14 cellular contexts compared by ENCODE assay signal in genomic region chr13:44810067-44810840, GRCh38.
A peak's percentile ranks its signal among the peaks of the same experiment; 100 is the strongest.
DNase-seq lines count a peak whose midpoint lies in the region; ATAC-seq, FAIRE-seq and TF ChIP-seq lines count a peak whose summit lies in the region.
"Had no signal": no experiment of that assay in that cellular context is flagged by ENCODE, and none has a peak within 500 bp of the region (broad histone marks: within the 10 kb centered on the region; RNA-seq: fewer than 3 reads in every experiment).

No MANE protein-coding gene starts in this region.

- H3K27ac Mint-ChIP-seq in brain = peak overlapping the region; percentile 24 to 85 (median 54)
- H3K27ac Mint-ChIP-seq in glutamatergic neuron (ENCODE audit: unreplicated experiment) = no peak overlapping the region
- H3K27ac Mint-ChIP-seq: stimulated activated effector memory CD8-positive, alpha-beta T cell treated with anti-CD3 and anti-CD28 coated beads, Interleukin-12 subunit alpha, Interleukin-12 subunit beta, amount 100 ng/mL, for 72 hours had no signal

- TF ChIP-seq CTCF in brain (conservative IDR thresholded peaks at IDR 0.05) (no peak), glutamatergic neuron (IDR thresholded peaks at IDR 0.05; ENCODE audit: partially characterized antibody, unreplicated experiment) (no peak)

- H3K4me1 ChIP-seq in small intestine (ENCODE audit: control insufficient read depth in 2 of 2, insufficient read depth in 1 of 2, low read depth in 1 of 2, low read length in 1 of 2) = peaks cover 0 to 2% of the 10 kb centered on the region in 2 donors

- no peak overlapping the region for H3K4me3 ChIP-seq in small intestine (ENCODE audit: low read depth in 1 of 2, low read length in 2 of 2)
- H3K4me3 ChIP-seq: gastrocnemius medialis, skin epidermis had no signal

- DNase-seq in NCI-H446 (lab: John Stamatoyannopoulos, UW) (peak; percentile 5 to 54), NCI-H446 treated with DMSO at 0.1 percent for 48 hours (lab: John Stamatoyannopoulos, UW) (no peak), NCI-H1694 (lab: John Stamatoyannopoulos, UW) (peak; percentile 57), small intestine (peak; percentile 42), glutamatergic neuron (no peak), retina (no peak)
- DNase-seq: Kasumi-1, mesendoderm had no signal

- peaks cover 0 to 3% (median 0%) of the 10 kb centered on the region in 5 experiments for H3K9me3 Mint-ChIP-seq in brain
- no peaks in the 10 kb centered on the region for H3K9me3 Mint-ChIP-seq in glutamatergic neuron (ENCODE audit: unreplicated experiment)
- H3K9me3 Mint-ChIP-seq: stimulated activated effector memory CD8-positive, alpha-beta T cell treated with anti-CD3 and anti-CD28 coated beads, Interleukin-12 subunit alpha, Interleukin-12 subunit beta, amount 100 ng/mL, for 72 hours had no signal

- H3K27me3 ChIP-seq in small intestine (ENCODE audit: control insufficient read depth in 2 of 2, insufficient read depth in 2 of 2, low read length in 2 of 2) = no peaks in the 10 kb centered on the region
- H3K27me3 ChIP-seq: gastrocnemius medialis had no signal

- H3K36me3 Mint-ChIP-seq in brain (no peaks in the 10 kb centered on the region), glutamatergic neuron (ENCODE audit: unreplicated experiment) (no peaks in the 10 kb centered on the region)
- H3K36me3 Mint-ChIP-seq: stimulated activated effector memory CD8-positive, alpha-beta T cell treated with anti-CD3 and anti-CD28 coated beads, Interleukin-12 subunit alpha, Interleukin-12 subunit beta, amount 100 ng/mL, for 72 hours had no signal

- FAIRE-seq in small intestine (lab: Jason Lieb, UNC) = no peak
- FAIRE-seq: bronchial epithelial cell had no signal

- 32 to 65% (median 50%) methylated on average over 5 of the region's 5 CpGs for WGBS in small intestine, 3 donors

- ATAC-seq in HG02884 (IDR thresholded peaks at IDR 0.05; ENCODE audit: unreplicated experiment) = no peak
- ATAC-seq: stimulated activated effector memory CD8-positive, alpha-beta T cell treated with anti-CD3 and anti-CD28 coated beads, Interleukin-12 subunit alpha, Interleukin-12 subunit beta, amount 100 ng/mL, for 72 hours had no signal

- H3K27ac ChIP-seq in small intestine (ENCODE audit: low read depth in 1 of 2, low read length in 1 of 2) = no peak overlapping the region
- H3K27ac ChIP-seq: gastrocnemius medialis, skin epidermis had no signal

- no peaks in the 10 kb centered on the region for H3K36me3 ChIP-seq in small intestine (ENCODE audit: control insufficient read depth in 2 of 2, insufficient read depth in 2 of 2, low read length in 2 of 2)
- H3K36me3 ChIP-seq: gastrocnemius medialis had no signal

- H3K9me3 ChIP-seq in small intestine (ENCODE audit: control insufficient read depth, low read depth) = no peaks in the 10 kb centered on the region
- H3K9me3 ChIP-seq: gastrocnemius medialis had no signal

- H3K27me3 Mint-ChIP-seq in brain (peaks cover 5% of the 10 kb centered on the region), glutamatergic neuron (ENCODE audit: unreplicated experiment) (peaks cover 2% of the 10 kb centered on the region)

- H3K4me3 Mint-ChIP-seq in brain = no peak overlapping the region
- no peak overlapping the region for H3K4me3 Mint-ChIP-seq in glutamatergic neuron (ENCODE audit: unreplicated experiment)
- H3K4me3 Mint-ChIP-seq: stimulated activated effector memory CD8-positive, alpha-beta T cell treated with anti-CD3 and anti-CD28 coated beads, Interleukin-12 subunit alpha, Interleukin-12 subunit beta, amount 100 ng/mL, for 72 hours had no signal

- H3K4me1 Mint-ChIP-seq in brain = peaks cover 29% of the 10 kb centered on the region
- H3K4me1 Mint-ChIP-seq in glutamatergic neuron (ENCODE audit: low read depth, unreplicated experiment) = peaks cover 33% of the 10 kb centered on the region

Comparison
In these comparisons a context has a peak if more than half of its experiments do, and no peak if none do; other contexts are left out.
1. DNase-seq: peak in NCI-H446 (2 of 2), NCI-H1694 (single experiment) and small intestine (single experiment); none in NCI-H446 treated with DMSO at 0.1 percent for 48 hours (single experiment), glutamatergic neuron (single experiment) and retina (single experiment).